10 cellular contexts compared by ENCODE assay signal in the genomic region with DNA sequence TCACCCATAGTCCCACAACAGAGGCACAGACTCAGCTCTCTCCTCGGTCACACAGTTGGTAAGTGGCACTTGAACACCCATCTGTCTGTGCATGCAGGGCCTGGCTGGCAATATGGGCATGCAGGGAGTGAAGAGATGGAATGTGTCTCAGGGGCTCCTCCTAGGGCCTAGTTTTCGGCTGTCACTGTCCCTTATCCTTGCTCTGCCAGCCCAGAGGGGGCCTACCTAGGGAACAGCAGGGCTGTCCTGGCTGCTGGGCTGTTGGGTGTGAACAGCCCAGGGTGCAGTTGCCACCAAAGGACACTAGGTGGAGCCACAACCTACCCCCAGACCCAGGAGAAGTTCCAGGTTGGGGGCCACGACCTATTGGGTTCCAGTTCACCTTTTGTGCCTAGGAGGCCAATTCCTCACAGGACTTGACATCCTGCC. TPM values are rescaled to one million over a fixed set of nuclear protein-coding genes. Genes with fewer than 3 reads are reported as not detected.
A peak's percentile ranks its signal among the peaks of the same experiment; 100 is the strongest.
DNase-seq lines count a peak whose midpoint lies in the region; ATAC-seq and TF ChIP-seq lines count a peak whose summit lies in the region.
"Not testable (repeated sequence)": the region's sequence is repeated elsewhere in the genome, so short reads cannot be mapped to it uniquely, and the experiment has no call there.
"Had no signal": no experiment of that assay in that cellular context is flagged by ENCODE, and none has a peak within 500 bp of the region (broad histone marks: within the 10 kb centered on the region; RNA-seq: fewer than 3 reads in every experiment).

No MANE protein-coding gene starts in this region.

- not testable (repeated sequence) for H3K9me2 ChIP-seq in PC-9 (ENCODE audit: insufficient read depth)

- WGBS in right cardiac atrium = 17% methylated on average over 3 of the region's 3 CpGs

- ATAC-seq in GM18867 (IDR thresholded peaks at IDR 0.05; ENCODE audit: unreplicated experiment) (peak; percentile 65), HG03280 (IDR thresholded peaks at IDR 0.05; ENCODE audit: unreplicated experiment) (peak; percentile 46), right cardiac atrium (peak; percentile 54 to 69)
- peak; percentile 63 for ATAC-seq in activated CD8-positive, alpha-beta T cell treated with anti-CD3 and anti-CD28 coated beads, Interleukin-2, amount 10 ng/mL, durations not matched to agents 7 days and 5 days

- DNase-seq in PC-9 (peak in 1 of 2 experiments; percentile 38), cerebellar cortex (ENCODE audit: low spot score) (peak; percentile 33), right cardiac atrium (peak in 2 of 3 donors; percentile 34 to 71), posterior vena cava (ENCODE audit: low spot score) (peak; percentile 75)
- DNase-seq in activated CD8-positive, alpha-beta T cell treated with anti-CD3 and anti-CD28 coated beads, Interleukin-2, amount 10 ng/mL, durations not matched to agents 7 days and 5 days = not testable (repeated sequence)

- H3K4me1 Mint-ChIP-seq in activated CD8-positive, alpha-beta T cell treated with anti-CD3 and anti-CD28 coated beads, Interleukin-2, amount 10 ng/mL, durations not matched to agents 7 days and 5 days (ENCODE audit: low read depth) = not testable (repeated sequence)

- H3K4me3 ChIP-seq in PC-9; right cardiac atrium (ENCODE audit: low read length): not testable (repeated sequence)

- not testable (repeated sequence) for H2AFZ ChIP-seq in PC-9

- not testable (repeated sequence) for H3K9me3 Mint-ChIP-seq in activated CD8-positive, alpha-beta T cell treated with anti-CD3 and anti-CD28 coated beads, Interleukin-2, amount 10 ng/mL, durations not matched to agents 7 days and 5 days (ENCODE audit: insufficient read depth)

- H3K27ac ChIP-seq in PC-9; right cardiac atrium (ENCODE audit: low read length): not testable (repeated sequence)

- CTCF ChIA-PET in PC-9 (lab: Charles Lee); activated CD8-positive, alpha-beta T cell treated with anti-CD3 and anti-CD28 coated beads, Interleukin-2, amount 10 ng/mL, durations not matched to agents 7 days and 5 days (lab: Charles Lee): not testable (repeated sequence)

- H4K20me1 ChIP-seq in PC-9 (ENCODE audit: insufficient read depth) = not testable (repeated sequence)

- not testable (repeated sequence) for H3K4me1 ChIP-seq in PC-9 (replicated peaks; ENCODE audit: insufficient read depth); right cardiac atrium (ENCODE audit: control insufficient read depth, insufficient read depth, low read length)

- not testable (repeated sequence) for BruUV-seq in PC-9 (replicated peaks; lab: Mats Ljungman, UMichigan)

- not testable (repeated sequence) for H3K27me3 Mint-ChIP-seq in activated CD8-positive, alpha-beta T cell treated with anti-CD3 and anti-CD28 coated beads, Interleukin-2, amount 10 ng/mL, durations not matched to agents 7 days and 5 days (ENCODE audit: low read depth)

- H3K36me3 ChIP-seq in PC-9 (ENCODE audit: low read depth) = not testable (repeated sequence)

- peak; percentile 34; the same call in 1 of the 2 replicates for TF ChIP-seq CTCF in PC-9 (conservative IDR thresholded peaks at IDR 0.05)

- not testable (repeated sequence) for H3K36me3 Mint-ChIP-seq in activated CD8-positive, alpha-beta T cell treated with anti-CD3 and anti-CD28 coated beads, Interleukin-2, amount 10 ng/mL, durations not matched to agents 7 days and 5 days (ENCODE audit: low read depth)

- not testable (repeated sequence) for H3F3A ChIP-seq in PC-9 (ENCODE audit: insufficient read depth, low read depth)

- not testable (repeated sequence) for H3K9me3 ChIP-seq in PC-9 (ENCODE audit: insufficient read depth, low read depth); right cardiac atrium (ENCODE audit: control insufficient read depth, low read length)

- H3K79me2 ChIP-seq in PC-9 (ENCODE audit: low read depth) = not testable (repeated sequence)

- not testable (repeated sequence) for H3K4me3 Mint-ChIP-seq in activated CD8-positive, alpha-beta T cell treated with anti-CD3 and anti-CD28 coated beads, Interleukin-2, amount 10 ng/mL, durations not matched to agents 7 days and 5 days

- H3K4me2 ChIP-seq in PC-9 = not testable (repeated sequence)

- intact Hi-C loops in PC-9 (cut with micrococcal nuclease; ENCODE audit: unreplicated experiment); right cardiac atrium (cut with DNase I); posterior vena cava (cut with DNase I): not testable (repeated sequence)

- not testable (repeated sequence) for H3K27me3 ChIP-seq in PC-9 (ENCODE audit: insufficient read depth, low read depth); right cardiac atrium (ENCODE audit: control insufficient read depth, insufficient read depth)

- not testable (repeated sequence) for H3K27ac Mint-ChIP-seq in activated CD8-positive, alpha-beta T cell treated with anti-CD3 and anti-CD28 coated beads, Interleukin-2, amount 10 ng/mL, durations not matched to agents 7 days and 5 days

- POLR2A ChIA-PET in PC-9 (lab: Charles Lee; ENCODE audit: unreplicated experiment); activated CD8-positive, alpha-beta T cell treated with anti-CD3 and anti-CD28 coated beads, Interleukin-2, amount 10 ng/mL, durations not matched to agents 7 days and 5 days (lab: Charles Lee): not testable (repeated sequence)

RNA-seq across cellular contexts. Expression of a gene that starts 30.6 kb away (rescaled TPM):
- total RNA-seq in PC-9 (2021) = 1,333 and 3,235 TPM in 2 replicates
- 1,000 to 10,000 TPM; 1,730 to 2,232 TPM for total RNA-seq in activated CD8-positive, alpha-beta T cell treated with anti-CD3 and anti-CD28 coated beads, Interleukin-2, amount 10 ng/mL, durations not matched to agents 7 days and 5 days
- 1,000 to 10,000 TPM; 3,675 to 8,578 (median 7,073) TPM for total RNA-seq in right cardiac atrium
- not detected for polyA plus RNA-seq in right cardiac atrium
- over 10,000 TPM; 12,584 to 18,986 TPM for total RNA-seq in posterior vena cava
- total RNA-seq: LHCN-M2, osteoblast had no signal
- polyA plus RNA-seq: adipose tissue had no signal

RNA-seq across cellular contexts. Expression of a gene that starts 42.9 kb away (rescaled TPM):
- total RNA-seq in PC-9 (2021) = 1,333 and 3,235 TPM in 2 replicates
- total RNA-seq in activated CD8-positive, alpha-beta T cell treated with anti-CD3 and anti-CD28 coated beads, Interleukin-2, amount 10 ng/mL, durations not matched to agents 7 days and 5 days = 1,000 to 10,000 TPM; 1,730 to 2,232 TPM
- 1,000 to 10,000 TPM; 3,675 to 8,578 (median 7,073) TPM for total RNA-seq in right cardiac atrium
- polyA plus RNA-seq in right cardiac atrium = not detected
- total RNA-seq in posterior vena cava = over 10,000 TPM; 12,584 to 18,986 TPM
- total RNA-seq: LHCN-M2, osteoblast had no signal
- polyA plus RNA-seq: adipose tissue had no signal
